Comparison of ENCODE assay signal across 1 cellular context in genomic region chr4:3042226-3042625, GRCh38.
TF ChIP-seq lines count a peak whose summit lies in the region.

No MANE protein-coding gene starts in this region.

TF ChIP-seq in HepG2, 621 proteins besides CTCF, POLR2A, EP300 and RAD21:
- no peak for TF ChIP-seq RARG (CRISPR knock-in tag; IDR thresholded peaks at IDR 0.05; ENCODE audit: low read depth)
- TF ChIP-seq PCBP1 (IDR thresholded peaks at IDR 0.05; ENCODE audit: borderline replicate concordance, low read depth, low read length), result no peak
- TF ChIP-seq ZBTB38 (CRISPR knock-in tag; IDR thresholded peaks at IDR 0.05), result no peak
- no peak for TF ChIP-seq E2F5 (CRISPR knock-in tag; conservative IDR thresholded peaks at IDR 0.05)
- no peak for TF ChIP-seq HMGXB3 (CRISPR knock-in tag; IDR thresholded peaks at IDR 0.05; ENCODE audit: borderline replicate concordance)
- TF ChIP-seq ZBTB25 (CRISPR knock-in tag; IDR thresholded peaks at IDR 0.05), result no peak
- TF ChIP-seq ZNF451 (CRISPR knock-in tag; IDR thresholded peaks at IDR 0.05), result no peak
- TF ChIP-seq ZNF788 (CRISPR knock-in tag; IDR thresholded peaks at IDR 0.05; ENCODE audit: borderline replicate concordance), result no peak
- no peak for TF ChIP-seq KDM3A (CRISPR knock-in tag; IDR thresholded peaks at IDR 0.05; ENCODE audit: low read depth)
- no peak for TF ChIP-seq PAWR (CRISPR knock-in tag; IDR thresholded peaks at IDR 0.05; ENCODE audit: borderline replicate concordance)
- TF ChIP-seq ZNF501 (CRISPR knock-in tag; IDR thresholded peaks at IDR 0.05), result 0 out of 2 replicates have a peak, but pooled peaks have one; percentile 1
- 0 out of 2 replicates have a peak, but pooled peaks have one; percentile 54 for TF ChIP-seq THAP7 (CRISPR knock-in tag; IDR thresholded peaks at IDR 0.05)
- no peak for TF ChIP-seq JUND (CRISPR knock-in tag; IDR thresholded peaks at IDR 0.05)
- TF ChIP-seq ZZZ3 (CRISPR knock-in tag; IDR thresholded peaks at IDR 0.05; ENCODE audit: borderline replicate concordance), result no peak
- TF ChIP-seq HOXA7 (CRISPR knock-in tag; IDR thresholded peaks at IDR 0.05), result no peak
- no peak for TF ChIP-seq LBX2 (CRISPR knock-in tag; IDR thresholded peaks at IDR 0.05; ENCODE audit: borderline replicate concordance)
- no peak for TF ChIP-seq ESRRA (CRISPR knock-in tag; IDR thresholded peaks at IDR 0.05; ENCODE audit: low read depth)
